ENCODE assay signal across 8 cellular contexts in the genomic region with DNA sequence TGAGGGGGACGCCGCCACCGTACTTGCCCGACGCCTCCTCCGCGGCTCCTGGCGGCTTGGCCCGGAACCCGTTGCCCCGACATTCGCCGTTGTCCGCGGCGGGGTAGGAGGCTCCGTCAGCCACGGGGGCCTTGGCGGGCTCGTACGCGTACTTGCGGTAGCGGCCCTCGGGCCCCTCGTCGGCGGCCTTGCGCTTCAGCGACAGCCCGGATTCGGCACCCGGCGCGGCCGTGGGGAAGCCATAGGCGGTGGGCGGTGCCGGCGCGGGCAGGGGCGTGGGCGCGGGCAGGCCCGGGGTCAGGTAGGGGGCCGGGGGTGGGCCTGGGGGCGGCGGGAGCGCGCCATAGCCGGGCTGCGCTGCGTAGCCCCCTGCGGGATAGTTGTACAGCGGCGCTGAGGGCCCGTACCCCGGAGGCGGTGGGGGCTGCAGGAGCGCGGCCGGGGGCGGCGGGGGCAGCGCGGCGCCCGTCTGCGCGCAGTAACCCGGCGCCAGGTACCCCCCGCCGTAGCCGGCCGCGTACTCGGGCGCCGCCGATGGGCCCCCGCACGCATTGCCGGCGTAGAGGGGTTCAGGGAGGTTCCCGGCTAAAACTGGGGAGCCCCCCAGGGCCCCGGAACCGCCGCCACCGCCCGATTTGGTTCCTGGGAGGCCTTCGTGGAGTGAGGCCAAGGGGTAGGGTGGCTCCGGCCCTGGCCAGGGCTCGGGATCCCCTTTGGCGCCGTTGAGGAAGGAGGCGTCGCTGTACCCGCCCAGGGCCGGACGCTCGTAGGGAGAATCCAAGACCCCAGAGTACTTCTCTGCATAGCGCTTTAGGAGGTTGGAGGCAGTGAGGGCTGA. TPM values are rescaled to one million over a fixed set of nuclear protein-coding genes. Genes with fewer than 3 reads are reported as not detected.
DNase-seq lines count a peak whose midpoint lies in the region; ATAC-seq and TF ChIP-seq lines count a peak whose summit lies in the region.

No MANE protein-coding gene starts in this region.

- in situ Hi-C loops in mammary epithelial cell (cut with MboI; ENCODE audit: low sequenced_read_pairs in 2 of 2): loop anchor here (5.0 to 10.0 kb wide), 3 partner anchors 297 to 399 kb away; a partner anchor contains a TSS

- 44% methylated on average over 14 of the region's 103 CpGs for WGBS in mammary epithelial cell (ENCODE audit: low coverage, missing lambda C conversion rate)

- CTCF ChIA-PET in mammary epithelial cell (lab: Charles Lee; ENCODE audit: low non-redundant PET): no interaction called here

- H3K9me3 ChIP-seq in mammary epithelial cell (replicated peaks; ENCODE audit: insufficient read depth, low read length) (no peaks in the 10 kb centered on the region), mucosa of rectum (ENCODE audit: control insufficient read depth in 2 of 2, low read length in 2 of 2) (no peaks in the 10 kb centered on the region), uterus (no peaks in the 10 kb centered on the region)

- ATAC-seq in Right ventricle myocardium inferior (peak; percentile 22), HG03175 (IDR thresholded peaks at IDR 0.05; ENCODE audit: unreplicated experiment) (no peak), GM18511 (IDR thresholded peaks at IDR 0.05; ENCODE audit: unreplicated experiment) (no peak)

- TF ChIP-seq POLR2A in uterus (IDR thresholded peaks at IDR 0.05): no peak

- H3K27ac ChIP-seq in mammary epithelial cell (ENCODE audit: insufficient read depth, low read depth, low read length) (no peak overlapping the region), mucosa of rectum (ENCODE audit: low read depth in 2 of 2, low read length in 2 of 2) (peak overlapping the region; percentile 7 to 16), uterus (peak overlapping the region; percentile 21 to 68)

- no peaks in the 10 kb centered on the region for H3K79me2 ChIP-seq in mammary epithelial cell (ENCODE audit: insufficient read depth, low read length)

- H3K27me3 ChIP-seq in mammary epithelial cell (ENCODE audit: insufficient read depth, low read length): peaks cover 5% of the 10 kb centered on the region
- no peaks in the 10 kb centered on the region for H3K27me3 ChIP-seq in mucosa of rectum (ENCODE audit: control insufficient read depth in 2 of 2, insufficient read depth in 2 of 2, low read length in 2 of 2)
- no peaks in the 10 kb centered on the region for H3K27me3 ChIP-seq in uterus

- no TSS peak for BruUV-seq in mammary epithelial cell (replicated peaks; lab: Mats Ljungman, UMichigan)

- H3K4me2 ChIP-seq in mammary epithelial cell (ENCODE audit: insufficient read depth, low read depth, low read length): peak overlapping the region; percentile 77

- no peaks in the 10 kb centered on the region for H3K36me3 ChIP-seq in mammary epithelial cell (ENCODE audit: insufficient read depth, low read length)
- no peaks in the 10 kb centered on the region for H3K36me3 ChIP-seq in mucosa of rectum (ENCODE audit: control insufficient read depth in 2 of 2, insufficient read depth in 2 of 2, low read length in 2 of 2)
- H3K36me3 ChIP-seq in uterus: no peaks in the 10 kb centered on the region

- dilution Hi-C loops in mammary epithelial cell (cut with HindIII; ENCODE audit: low sequenced_read_pairs): no loop called here

- H3K9ac ChIP-seq in mammary epithelial cell (ENCODE audit: insufficient read depth, low read length) (no peak overlapping the region), mucosa of rectum (ENCODE audit: low read depth in 1 of 2, low read length in 2 of 2) (peak overlapping the region in 1 of 2 donors; percentile 59)

- TF ChIP-seq CTCF in mammary epithelial cell (conservative IDR thresholded peaks at IDR 0.05 in 1 of 2, IDR thresholded peaks at IDR 0.05 in 1 of 2; ENCODE audit: extremely low read depth in 1 of 2, insufficient read depth in 1 of 2, low read depth in 1 of 2, low read length in 2 of 2) (no peak), uterus (IDR thresholded peaks at IDR 0.05) (no peak)

- H3K4me3 ChIP-seq in mammary epithelial cell (replicated peaks in 1 of 3; ENCODE audit: insufficient read depth in 1 of 3, low read depth in 2 of 3, low read length in 3 of 3) (peak overlapping the region; percentile 7 to 49 (median 38)), mucosa of rectum (ENCODE audit: low read length in 2 of 2) (peak overlapping the region; percentile 26 to 48), uterus (peak overlapping the region; percentile 29 to 47)

- DNase-seq in Right ventricle myocardium inferior (ENCODE audit: missing footprints) (no peak), cardiac septum (ENCODE audit: low spot score) (no peak), mammary epithelial cell (no peak), uterus (no peak), posterior vena cava (ENCODE audit: low spot score) (no peak)

- H2AFZ ChIP-seq in mammary epithelial cell (ENCODE audit: low read depth, low read length): peak overlapping the region; percentile 83

- no peaks in the 10 kb centered on the region for H4K20me1 ChIP-seq in mammary epithelial cell (ENCODE audit: insufficient read depth, low read length)

- intact Hi-C loops in Right ventricle myocardium inferior (cut with DNase I) (loop anchor here (5.0 kb wide), 1 partner anchor 399 kb away; a partner anchor contains a TSS), cardiac septum (cut with DNase I) (loop anchor here (5.0 to 10.0 kb wide), 2 partner anchors 53 to 399 kb away; a partner anchor contains a TSS), mammary epithelial cell (cut with micrococcal nuclease) (loop anchor here (10.0 kb wide), 1 partner anchor 227 kb away; a partner anchor contains a TSS), uterus (cut with DNase I; ENCODE audit: low total_unique reads) (no loop called here), posterior vena cava (cut with DNase I) (no loop called here)

- H3K4me1 ChIP-seq in mammary epithelial cell (ENCODE audit: insufficient read depth, low read length) (peaks cover 14% of the 10 kb centered on the region), mucosa of rectum (ENCODE audit: control insufficient read depth in 2 of 2, insufficient read depth in 2 of 2, low read length in 2 of 2) (peaks cover 0 to 5% of the 10 kb centered on the region in 2 donors), uterus (no peaks in the 10 kb centered on the region)

RNA-seq across cellular contexts. Expression of a gene that starts 26.9 kb away (rescaled TPM):
- total RNA-seq in Right ventricle myocardium inferior (0.22 TPM), cardiac septum (0.32 TPM), mammary epithelial cell (under 1 TPM in 1 of 2 donors, not detected in 1; 0.50 TPM), uterus (1 to 10 TPM in 2 of 4 donors, not detected in 2; 1.7 to 2.7 TPM), posterior vena cava (1 to 10 TPM in 1 of 2 donors, under 1 TPM in 1; 0.60 to 1.0 TPM)
- polyA plus RNA-seq in mammary epithelial cell: not detected
- polyA minus RNA-seq in mammary epithelial cell: not detected

Comparison
In these comparisons a context has a peak if more than half of its experiments do, and no peak if none do; other contexts are left out.
1. intact Hi-C loops: an anchor here in Right ventricle myocardium inferior (5.0 kb wide), cardiac septum (5.0 to 10.0 kb wide) and mammary epithelial cell (10.0 kb wide); none called in uterus and posterior vena cava.